Comparison of ENCODE assay signal across 8 cellular contexts in the genomic region with DNA sequence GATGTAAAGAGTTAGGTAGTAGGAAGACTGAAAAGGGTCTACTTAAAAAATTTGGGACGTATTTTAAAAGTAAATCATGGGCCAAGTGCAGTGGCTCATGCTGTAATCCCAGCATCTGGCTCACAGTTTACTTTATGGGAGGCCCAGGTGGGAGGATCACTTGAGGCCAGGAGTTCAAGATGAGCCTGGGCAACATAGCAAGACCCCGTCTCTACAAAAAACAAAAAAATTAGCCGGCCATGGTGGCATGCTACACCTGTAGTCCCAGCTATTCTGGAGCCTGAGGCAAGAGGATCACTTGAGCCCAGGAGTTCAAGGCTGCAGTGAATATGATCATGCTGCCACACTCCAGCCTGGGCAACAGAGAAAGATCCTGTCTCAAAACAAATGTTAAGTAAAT. TPM values are rescaled to one million over a fixed set of nuclear protein-coding genes. Genes with fewer than 3 reads are reported as not detected.
"Had no signal": no experiment of that assay in that cellular context is flagged by ENCODE, and none has a peak within 500 bp of the region (broad histone marks: within the 10 kb centered on the region; RNA-seq: fewer than 3 reads in every experiment).

No MANE protein-coding gene starts in this region.

- FAIRE-seq: HTR-8/SVneo, K562 had no signal

- H3K27ac Mint-ChIP-seq: IgD-negative memory B cell had no signal

- H3K27me3 Mint-ChIP-seq: IgD-negative memory B cell had no signal

- H3K4me2 ChIP-seq: KMS-11 had no signal

- DNase-seq: IMR-90, KBM-7, KG1 had no signal

- H3K4me3 ChIP-seq: K562 had no signal

- H3K27ac ChIP-seq: HL-60, KMS-11 had no signal

- ATAC-seq: K562 had no signal

- H3K9ac ChIP-seq: KMS-11 had no signal

- H3K4me1 Mint-ChIP-seq: IgD-negative memory B cell had no signal

- H3K4me3 Mint-ChIP-seq: IgD-negative memory B cell had no signal

RNA-seq across cellular contexts. Expression of gene ATP7B, which starts 36.2 kb away (rescaled TPM):
- polyA plus RNA-seq: IgD-negative memory B cell had no signal
